ENCODE assay signal across 14 cellular contexts in genomic region chr19:53211554-53211953, GRCh38. TPM values are rescaled to one million over a fixed set of nuclear protein-coding genes. Genes with fewer than 3 reads are reported as not detected.
DNase-seq lines count a peak whose midpoint lies in the region; ATAC-seq and TF ChIP-seq lines count a peak whose summit lies in the region.
"Not testable (repeated sequence)": the region's sequence is repeated elsewhere in the genome, so short reads cannot be mapped to it uniquely, and the experiment has no call there.
"Had no signal": no experiment of that assay in that cellular context is flagged by ENCODE, and none has a peak within 500 bp of the region (broad histone marks: within the 10 kb centered on the region; RNA-seq: fewer than 3 reads in every experiment).

No MANE protein-coding gene starts in this region.

- H3K9ac ChIP-seq in BLaER1; adipocyte (ENCODE audit: low read length); mucosa of rectum (ENCODE audit: low read depth in 1 of 2, low read length in 2 of 2): not testable (repeated sequence)

- not testable (repeated sequence) for H3K27ac ChIP-seq in BLaER1; mucosa of rectum (ENCODE audit: low read depth in 2 of 2, low read length in 2 of 2); naive thymus-derived CD4-positive, alpha-beta T cell (ENCODE audit: low read depth, low read length)
- H3K27ac ChIP-seq in temporal lobe (ENCODE audit: low read depth, low read length), result peak overlapping the region; percentile 36

- H3K4me3 Mint-ChIP-seq in endothelial cell (ENCODE audit: unreplicated experiment), result peak overlapping the region; percentile 18
- not testable (repeated sequence) for H3K4me3 Mint-ChIP-seq in naive thymus-derived CD4-positive, alpha-beta T cell

- not testable (repeated sequence) for H3K4me1 ChIP-seq in BLaER1; adipocyte (ENCODE audit: control insufficient read depth, insufficient read depth, low read length); mucosa of rectum (ENCODE audit: control insufficient read depth in 2 of 2, insufficient read depth in 2 of 2, low read length in 2 of 2); naive thymus-derived CD4-positive, alpha-beta T cell (ENCODE audit: control insufficient read depth in 2 of 2, insufficient read depth in 2 of 2, low read length in 2 of 2)

- not testable (repeated sequence) for H3K27me3 Mint-ChIP-seq in endothelial cell (ENCODE audit: unreplicated experiment); naive thymus-derived CD4-positive, alpha-beta T cell

- ATAC-seq in naive thymus-derived CD4-positive, alpha-beta T cell, result not testable (repeated sequence)

- POLR2A ChIA-PET in naive thymus-derived CD4-positive, alpha-beta T cell (lab: Charles Lee), result interaction anchor here (0.6 to 0.7 kb wide), 2 partner anchors 17 to 576 kb away, joined by 3 read pairs; no protein-coding TSS in a partner anchor

- TF ChIP-seq CTCF in endothelial cell (IDR thresholded peaks at IDR 0.05; ENCODE audit: unreplicated experiment), result not testable (repeated sequence)

- intact Hi-C loops in naive thymus-derived CD4-positive, alpha-beta T cell (cut with micrococcal nuclease), result not testable (repeated sequence)

- peaks cover 60% of the 10 kb centered on the region for H3K36me3 Mint-ChIP-seq in endothelial cell (ENCODE audit: low read depth, unreplicated experiment)
- peaks cover 42 to 78% (median 53%) of the 10 kb centered on the region in 5 donors for H3K36me3 Mint-ChIP-seq in naive thymus-derived CD4-positive, alpha-beta T cell

- H3K4me1 Mint-ChIP-seq in endothelial cell (ENCODE audit: unreplicated experiment); naive thymus-derived CD4-positive, alpha-beta T cell: not testable (repeated sequence)

- peaks cover 87% of the 10 kb centered on the region for H3K36me3 ChIP-seq in BLaER1
- H3K36me3 ChIP-seq in adipocyte (ENCODE audit: control insufficient read depth, insufficient read depth, low read length, severe bottlenecking), result peaks cover 38% of the 10 kb centered on the region
- H3K36me3 ChIP-seq in mucosa of rectum (ENCODE audit: control insufficient read depth in 2 of 2, insufficient read depth in 2 of 2, low read length in 2 of 2), result peaks cover 24 to 34% of the 10 kb centered on the region in 2 donors
- H3K36me3 ChIP-seq in naive thymus-derived CD4-positive, alpha-beta T cell (ENCODE audit: control insufficient read depth in 2 of 3, insufficient read depth in 3 of 3, low read length in 3 of 3), result peaks cover 0 to 37% (median 11%) of the 10 kb centered on the region in 3 experiments

- H3K4me2 ChIP-seq in BLaER1, result not testable (repeated sequence)

- not testable (repeated sequence) for DNase-seq in adipocyte (ENCODE audit: low read depth); endothelial cell (ENCODE audit: low spot score); naive thymus-derived CD4-positive, alpha-beta T cell

- not testable (repeated sequence) for H3K27ac Mint-ChIP-seq in endothelial cell (ENCODE audit: unreplicated experiment); naive thymus-derived CD4-positive, alpha-beta T cell

- H4K20me1 ChIP-seq in BLaER1, result not testable (repeated sequence)

- H3K9me3 Mint-ChIP-seq in endothelial cell (ENCODE audit: unreplicated experiment), result peaks cover 56% of the 10 kb centered on the region
- peaks cover 14 to 96% (median 85%) of the 10 kb centered on the region in 11 donors for H3K9me3 Mint-ChIP-seq in naive thymus-derived CD4-positive, alpha-beta T cell

- CTCF ChIA-PET in naive thymus-derived CD4-positive, alpha-beta T cell (lab: Charles Lee), result not testable (repeated sequence)

- not testable (repeated sequence) for H3K27me3 ChIP-seq in BLaER1; adipocyte (replicated peaks; ENCODE audit: control insufficient read depth, insufficient read depth, low read length); mucosa of rectum (ENCODE audit: control insufficient read depth in 2 of 2, insufficient read depth in 2 of 2, low read length in 2 of 2); naive thymus-derived CD4-positive, alpha-beta T cell (ENCODE audit: control insufficient read depth in 2 of 2, insufficient read depth in 2 of 2, low read length in 2 of 2)

- H3K4me3 ChIP-seq in BLaER1, result peak overlapping the region; percentile 25; the same call in 1 of the 2 replicates
- H3K4me3 ChIP-seq in adipocyte (ENCODE audit: low read length), result peak overlapping the region; percentile 66
- H3K4me3 ChIP-seq in mucosa of rectum (ENCODE audit: low read length in 2 of 2), result peak overlapping the region; percentile 22 to 34
- peak overlapping the region; percentile 5 for H3K4me3 ChIP-seq in naive thymus-derived CD4-positive, alpha-beta T cell (ENCODE audit: low read length)

- peaks cover 99% of the 10 kb centered on the region for H3K9me3 ChIP-seq in BLaER1
- H3K9me3 ChIP-seq in adipocyte (ENCODE audit: control insufficient read depth, low read length), result peaks cover 94% of the 10 kb centered on the region
- H3K9me3 ChIP-seq in mucosa of rectum (ENCODE audit: control insufficient read depth in 2 of 2, low read length in 2 of 2), result peaks cover 63 to 66% of the 10 kb centered on the region in 2 donors
- H3K9me3 ChIP-seq in naive thymus-derived CD4-positive, alpha-beta T cell (ENCODE audit: control insufficient read depth in 2 of 3, low read length in 3 of 3), result peaks cover 35 to 87% (median 63%) of the 10 kb centered on the region in 3 experiments

RNA-seq across cellular contexts. Expression of gene ZNF665, which starts 18.4 kb away (rescaled TPM):
- total RNA-seq in endothelial cell (ENCODE audit: unreplicated experiment), result 3.8 TPM
- total RNA-seq in naive thymus-derived CD4-positive, alpha-beta T cell, result 1 to 10 TPM; 1.6 to 5.9 (median 3.3) TPM
- polyA plus RNA-seq in naive thymus-derived CD4-positive, alpha-beta T cell, result 10 to 100 TPM; 12.2 to 13.7 TPM
- 2.7 TPM for total RNA-seq in temporal lobe
- polyA plus RNA-seq: A549 had no signal

RNA-seq across cellular contexts. Expression of gene ZNF677, which starts 43.1 kb away (rescaled TPM):
- total RNA-seq in endothelial cell (ENCODE audit: unreplicated experiment), result 32.2 TPM
- total RNA-seq in naive thymus-derived CD4-positive, alpha-beta T cell, result 10 to 100 TPM in 2 of 5 experiments, 1 to 10 TPM in 3; 2.2 to 25.9 (median 7.4) TPM
- 10 to 100 TPM; 20.5 to 29.9 TPM for polyA plus RNA-seq in naive thymus-derived CD4-positive, alpha-beta T cell
- 35.2 TPM for total RNA-seq in temporal lobe
- total RNA-seq: GM12878, H4 had no signal
- polyA plus RNA-seq: A549 had no signal

RNA-seq across cellular contexts. Expression of gene VN1R2, which starts 46.5 kb away (rescaled TPM):
- not detected for total RNA-seq in endothelial cell (ENCODE audit: unreplicated experiment)
- not detected for total RNA-seq in naive thymus-derived CD4-positive, alpha-beta T cell
- polyA plus RNA-seq in naive thymus-derived CD4-positive, alpha-beta T cell, result not detected
- not detected for total RNA-seq in temporal lobe
- total RNA-seq: CD4-positive, CD25-positive, alpha-beta regulatory T cell; CD8-positive, alpha-beta T cell; GM12878; GM23248; H4; H9 had no signal
- polyA plus RNA-seq: A549; BJ; CD4-positive, CD25-positive, alpha-beta regulatory T cell; GM12878; GM23248 had no signal

RNA-seq across cellular contexts. Expression of gene ZNF347, which starts 52.7 kb away (rescaled TPM):
- total RNA-seq in endothelial cell (ENCODE audit: unreplicated experiment) (14.9 TPM), temporal lobe (16.5 TPM)
- total RNA-seq in naive thymus-derived CD4-positive, alpha-beta T cell, result 10 to 100 TPM in 2 of 5 experiments, 1 to 10 TPM in 3; 3.3 to 26.9 (median 7.3) TPM
- 1 to 10 TPM; 6.5 to 9.5 TPM for polyA plus RNA-seq in naive thymus-derived CD4-positive, alpha-beta T cell
- polyA plus RNA-seq: A549 had no signal

RNA-seq across cellular contexts. Expression of gene VN1R4, which starts 56.0 kb away (rescaled TPM):
- total RNA-seq in endothelial cell (ENCODE audit: unreplicated experiment) (not detected), temporal lobe (not detected)
- total RNA-seq in naive thymus-derived CD4-positive, alpha-beta T cell, result not detected
- not detected for polyA plus RNA-seq in naive thymus-derived CD4-positive, alpha-beta T cell
- total RNA-seq: CD4-positive, CD25-positive, alpha-beta regulatory T cell; CD8-positive, alpha-beta T cell; GM12878; GM23248; H4; H9 had no signal
- polyA plus RNA-seq: A549; BJ; CD4-positive, CD25-positive, alpha-beta regulatory T cell; GM12878; GM23248 had no signal

Comparison
In these comparisons a context has a peak if more than half of its experiments do, and no peak if none do; other contexts are left out.
1. H3K4me3 ChIP-seq: peak in every context shown above with its lines; median percentile 66 in adipocyte; 28 in mucosa of rectum; 25 in BLaER1; 5 in naive thymus-derived CD4-positive, alpha-beta T cell.